1 cellular context compared by ENCODE assay signal in genomic region chr6:161226005-161226964, GRCh38.
TF ChIP-seq lines count a peak whose summit lies in the region.

No MANE protein-coding gene starts in this region.

TF ChIP-seq in K562, 482 proteins besides CTCF, POLR2A, EP300 and RAD21 (continued from another document and continues in another):
- TF ChIP-seq MGA (IDR thresholded peaks at IDR 0.05) (no peak), PHF8 (IDR thresholded peaks at IDR 0.05; ENCODE audit: borderline replicate concordance, low read length) (no peak; the same call in 1 of the 2 replicates), SMARCE1 (IDR thresholded peaks at IDR 0.05) (no peak), DDX20 (tag; IDR thresholded peaks at IDR 0.05; ENCODE audit: low read depth) (no peak), RREB1 (CRISPR knock-in tag; IDR thresholded peaks at IDR 0.05) (no peak), DIDO1 (tag; IDR thresholded peaks at IDR 0.05; ENCODE audit: low read depth) (no peak), PTTG1 (tag; IDR thresholded peaks at IDR 0.05; ENCODE audit: low read depth) (no peak), ZNF431 (CRISPR knock-in tag; IDR thresholded peaks at IDR 0.05) (no peak), SPI1 (IDR thresholded peaks at IDR 0.05; ENCODE audit: borderline replicate concordance, low read depth, low read length) (0 out of 2 replicates have a peak, but pooled peaks have one; percentile 49), FOS (IDR thresholded peaks at IDR 0.05; ENCODE audit: extremely low read depth, insufficient read length) (no peak), PBX2 (CRISPR knock-in tag; IDR thresholded peaks at IDR 0.05; ENCODE audit: low read depth) (no peak), PBX2 (tag; conservative IDR thresholded peaks at IDR 0.05; ENCODE audit: low read depth) (peak; percentile 59), CC2D1A (IDR thresholded peaks at IDR 0.05) (no peak), SNIP1 (IDR thresholded peaks at IDR 0.05; ENCODE audit: low read depth) (no peak), ETV5 (CRISPR knock-in tag; IDR thresholded peaks at IDR 0.05; ENCODE audit: low read depth) (peak; percentile 69; the same call in 1 of the 2 replicates), ZKSCAN8 (CRISPR knock-in tag; IDR thresholded peaks at IDR 0.05) (peak; percentile 47; the same call in 1 of the 2 replicates), CBX5 (IDR thresholded peaks at IDR 0.05; ENCODE audit: borderline replicate concordance, low read depth) (no peak), CHD2 (IDR thresholded peaks at IDR 0.05; ENCODE audit: low read depth, low read length) (no peak), NONO (IDR thresholded peaks at IDR 0.05; ENCODE audit: low read depth in 2 of 2, low read length in 1 of 2) (no peak), ZC3H11A (IDR thresholded peaks at IDR 0.05; ENCODE audit: low read depth, low read length) (no peak), GTF2E2 (tag; IDR thresholded peaks at IDR 0.05) (no peak), DPF2 (IDR thresholded peaks at IDR 0.05) (peak; percentile 84), GMEB1 (CRISPR knock-in tag; IDR thresholded peaks at IDR 0.05) (0 out of 2 replicates have a peak, but pooled peaks have one; percentile 30), TCFL5 (CRISPR knock-in tag; conservative IDR thresholded peaks at IDR 0.05) (0 out of 2 replicates have a peak, but pooled peaks have one; percentile 17), MTF1 (CRISPR knock-in tag; IDR thresholded peaks at IDR 0.05; ENCODE audit: borderline replicate concordance) (no peak), ILK (tag; IDR thresholded peaks at IDR 0.05; ENCODE audit: borderline replicate concordance, low read depth) (no peak), POLR2B (IDR thresholded peaks at IDR 0.05; ENCODE audit: low read depth, partially characterized antibody) (no peak), ASH1L (IDR thresholded peaks at IDR 0.05; ENCODE audit: borderline replicate concordance, low read depth, partially characterized antibody) (no peak), HDGF (IDR thresholded peaks at IDR 0.05) (peak; percentile 72; the same call in 1 of the 2 replicates), CBFA2T2 (conservative IDR thresholded peaks at IDR 0.05) (peak; percentile 80), NFXL1 (CRISPR knock-in tag; IDR thresholded peaks at IDR 0.05) (0 out of 2 replicates have a peak, but pooled peaks have one; percentile 57), FOXP1 (CRISPR knock-in tag; IDR thresholded peaks at IDR 0.05) (no peak), ZNF175 (CRISPR knock-in tag; IDR thresholded peaks at IDR 0.05; ENCODE audit: low read depth) (no peak), TEAD1 (CRISPR knock-in tag; IDR thresholded peaks at IDR 0.05) (peak in 1 of 2 experiments; percentile 14; a peak in 1 of 4 replicates)
